Comparison of ENCODE assay signal across 27 cellular contexts in genomic region chr12:64261813-64262212, GRCh38.
"Had no signal": no experiment of that assay in that cellular context is flagged by ENCODE, and none has a peak within 500 bp of the region (broad histone marks: within the 10 kb centered on the region; RNA-seq: fewer than 3 reads in every experiment).

No MANE protein-coding gene starts in this region.

- FAIRE-seq: endometrium, islet of Langerhans, keratinocyte had no signal

- ATAC-seq: effector memory CD8-positive, alpha-beta T cell; esophagus mucosa; gastrocnemius medialis; heart right ventricle; left cardiac atrium; left lung; left ventricle myocardium superior; naive thymus-derived CD4-positive, alpha-beta T cell had no signal

- H3K4me1 ChIP-seq: colonic mucosa, esophagus squamous epithelium, gastrocnemius medialis, heart right ventricle, left lung had no signal

- H3K4me3 ChIP-seq: colonic mucosa, esophagus squamous epithelium, gastrocnemius medialis, heart right ventricle, left lung, lung had no signal

- DNase-seq: colonic mucosa; cortex of kidney; effector CD8-positive, alpha-beta T cell; effector memory CD8-positive, alpha-beta T cell; endodermal cell; erythroblast; esophagus squamous epithelium; foreskin fibroblast; foreskin melanocyte; gastrocnemius medialis; glutamatergic neuron; head of caudate nucleus; heart right ventricle; hippocampal formation; left cardiac atrium; left lung; left ventricle myocardium superior; mammary epithelial cell; mesendoderm; midbrain; naive thymus-derived CD4-positive, alpha-beta T cell had no signal

- H3K27ac ChIP-seq: colonic mucosa, epithelial cell of prostate, esophagus squamous epithelium, gastrocnemius medialis, heart right ventricle, left lung had no signal

- H3K9me3 ChIP-seq: colonic mucosa, esophagus squamous epithelium, gastrocnemius medialis, heart right ventricle, left lung had no signal

- H3K36me3 ChIP-seq: colonic mucosa, esophagus squamous epithelium, gastrocnemius medialis, heart right ventricle, left lung had no signal

- H3K27me3 ChIP-seq: colonic mucosa, esophagus squamous epithelium, gastrocnemius medialis, heart right ventricle, left lung had no signal
